Comparison of ENCODE assay signal across 28 cellular contexts in genomic region chr6:101129851-101130250, GRCh38.
"Had no signal": no experiment of that assay in that cellular context is flagged by ENCODE, and none has a peak within 500 bp of the region (broad histone marks: within the 10 kb centered on the region; RNA-seq: fewer than 3 reads in every experiment).

No MANE protein-coding gene starts in this region.

- H3K27ac ChIP-seq: brain microvascular endothelial cell, coronary artery, epithelial cell of prostate, esophagus squamous epithelium, WERI-Rb-1 had no signal

- H3K36me3 ChIP-seq: brain microvascular endothelial cell, esophagus squamous epithelium, WERI-Rb-1 had no signal

- H3K27ac Mint-ChIP-seq: activated B cell treated with CpG ODN at 0.5 μM for 24 hours; activated CD8-positive, alpha-beta T cell treated with anti-CD3 and anti-CD28 coated beads for 36 hours; activated naive CD4-positive, alpha-beta T cell treated with anti-CD3 and anti-CD28 coated beads, Interleukin-2, amount 10 ng/mL, durations not matched to agents 7 days and 5 days; activated naive CD4-positive, alpha-beta T cell treated with anti-CD3 and anti-CD28 coated beads, Interleukin-2, amount 50 U/mL, for 72 hours; activated naive CD8-positive, alpha-beta T cell treated with anti-CD3 and anti-CD28 coated beads, Interleukin-2, amount 10 ng/mL, durations not matched to agents 7 days and 5 days; activated T-helper 2 cell treated with anti-CD3 and anti-CD28 coated beads, Interferon-gamma antibody, Interleukin-2, Interleukin-4, amounts not matched to agents 10 μg/mL and 5 μg/mL and 100 μg/mL, durations not matched to agents 14 hours and 24 hours and 36 hours; effector memory CD8-positive, alpha-beta T cell; T-helper 17 cell; T-helper 2 cell treated with Interferon-gamma antibody and Interleukin-4, amounts not matched to agents 5 μg/mL and 100 μg/mL, for 36 hours had no signal

- H3K4me3 Mint-ChIP-seq: activated B cell treated with CpG ODN at 0.5 μM for 24 hours; activated CD8-positive, alpha-beta T cell treated with anti-CD3 and anti-CD28 coated beads for 36 hours; activated naive CD4-positive, alpha-beta T cell treated with anti-CD3 and anti-CD28 coated beads, Interleukin-2, amount 10 ng/mL, durations not matched to agents 7 days and 5 days; activated naive CD8-positive, alpha-beta T cell treated with anti-CD3 and anti-CD28 coated beads, Interleukin-2, amount 10 ng/mL, durations not matched to agents 7 days and 5 days; activated T-cell treated with anti-CD3 and anti-CD28 coated beads, Interleukin-2, amount 50 U/mL, for 4 hours; central memory CD8-positive, alpha-beta T cell; effector memory CD8-positive, alpha-beta T cell; T-helper 17 cell; T-helper 2 cell treated with Interferon-gamma antibody and Interleukin-4, amounts not matched to agents 5 μg/mL and 100 μg/mL, for 36 hours had no signal

- H3K27me3 Mint-ChIP-seq: activated B cell treated with CpG ODN at 0.5 μM for 24 hours; activated CD8-positive, alpha-beta T cell treated with anti-CD3 and anti-CD28 coated beads for 36 hours; activated naive CD4-positive, alpha-beta T cell treated with anti-CD3 and anti-CD28 coated beads, Interleukin-2, amount 10 ng/mL, durations not matched to agents 7 days and 5 days; activated naive CD8-positive, alpha-beta T cell treated with anti-CD3 and anti-CD28 coated beads, Interleukin-2, amount 10 ng/mL, durations not matched to agents 7 days and 5 days; central memory CD8-positive, alpha-beta T cell; effector memory CD8-positive, alpha-beta T cell; T-helper 17 cell had no signal

- DNase-seq: activated B cell treated with CpG ODN at 0.5 μM for 24 hours; activated CD4-positive, alpha-beta T cell treated with anti-CD3 and anti-CD28 coated beads for 48 hours; activated CD4-positive, alpha-beta T cell treated with anti-CD3 and anti-CD28 coated beads, Interleukin-2, amount 50 U/mL, for 1 hour; activated CD4-positive, alpha-beta T cell treated with anti-CD3 and anti-CD28 coated beads, Interleukin-2, amount 50 U/mL, for 48 hours; activated CD8-positive, alpha-beta memory T cell treated with anti-CD3 and anti-CD28 coated beads for 24 hours; activated CD8-positive, alpha-beta T cell treated with anti-CD3 and anti-CD28 coated beads for 36 hours; activated effector memory CD4-positive, alpha-beta T cell treated with anti-CD3 and anti-CD28 coated beads, Interleukin-2, amount 50 U/mL, for 16 hours; activated naive CD4-positive, alpha-beta T cell treated with anti-CD3 and anti-CD28 coated beads, Interleukin-2, amount 10 ng/mL, durations not matched to agents 7 days and 5 days; activated naive CD8-positive, alpha-beta T cell treated with anti-CD3 and anti-CD28 coated beads, Interleukin-2, amount 10 ng/mL, durations not matched to agents 7 days and 5 days; activated T-cell treated with anti-CD3 and anti-CD28 coated beads, Interleukin-2, amount 50 U/mL, for 4 hours; anterior cingulate cortex; brain microvascular endothelial cell; dermis blood vessel endothelial cell; effector CD4-positive, alpha-beta T cell; effector memory CD8-positive, alpha-beta T cell; esophagus squamous epithelium; head of caudate nucleus; T-helper 1 cell; T-helper 17 cell; T1000; WERI-Rb-1 had no signal

- H3K9me3 ChIP-seq: esophagus squamous epithelium had no signal

- H3K4me1 ChIP-seq: esophagus squamous epithelium had no signal

- H3K4me3 ChIP-seq: coronary artery, esophagus squamous epithelium had no signal

- H3K27me3 ChIP-seq: brain microvascular endothelial cell, esophagus squamous epithelium had no signal

- ATAC-seq: activated CD4-positive, CD25-positive, alpha-beta regulatory T cell treated with anti-CD3 and anti-CD28 coated beads, Interleukin-2, amount 50 U/mL, for 24 hours; activated CD8-positive, alpha-beta T cell treated with anti-CD3 and anti-CD28 coated beads for 36 hours; activated naive CD4-positive, alpha-beta T cell treated with anti-CD3 and anti-CD28 coated beads, Interleukin-2, amount 50 U/mL, for 72 hours; activated T-cell treated with anti-CD3 and anti-CD28 coated beads, Interleukin-2, amount 50 U/mL, for 4 hours; effector memory CD8-positive, alpha-beta T cell; T-helper 17 cell had no signal

- H3K9me3 Mint-ChIP-seq: activated CD8-positive, alpha-beta T cell treated with anti-CD3 and anti-CD28 coated beads for 36 hours; activated naive CD4-positive, alpha-beta T cell treated with anti-CD3 and anti-CD28 coated beads, Interleukin-2, amount 10 ng/mL, durations not matched to agents 7 days and 5 days; activated naive CD4-positive, alpha-beta T cell treated with anti-CD3 and anti-CD28 coated beads, Interleukin-2, amount 50 U/mL, for 72 hours; activated naive CD8-positive, alpha-beta T cell treated with anti-CD3 and anti-CD28 coated beads, Interleukin-2, amount 10 ng/mL, durations not matched to agents 7 days and 5 days; activated T-cell treated with anti-CD3 and anti-CD28 coated beads, Interleukin-2, amount 50 U/mL, for 4 hours; activated T-helper 2 cell treated with anti-CD3 and anti-CD28 coated beads, Interferon-gamma antibody, Interleukin-2, Interleukin-4, amounts not matched to agents 10 μg/mL and 5 μg/mL and 100 μg/mL, durations not matched to agents 14 hours and 24 hours and 36 hours; T-helper 2 cell treated with Interferon-gamma antibody and Interleukin-4, amounts not matched to agents 5 μg/mL and 100 μg/mL, for 36 hours had no signal

- H3K4me1 Mint-ChIP-seq: activated B cell treated with CpG ODN at 0.5 μM for 24 hours; activated naive CD4-positive, alpha-beta T cell treated with anti-CD3 and anti-CD28 coated beads, Interleukin-2, amount 10 ng/mL, durations not matched to agents 7 days and 5 days; activated naive CD8-positive, alpha-beta T cell treated with anti-CD3 and anti-CD28 coated beads, Interleukin-2, amount 10 ng/mL, durations not matched to agents 7 days and 5 days; central memory CD8-positive, alpha-beta T cell; T-helper 17 cell had no signal
